ENCODE assay signal across 8 cellular contexts in genomic region chr5:82356808-82357671, GRCh38.
DNase-seq lines count a peak whose midpoint lies in the region; ATAC-seq, FAIRE-seq and TF ChIP-seq lines count a peak whose summit lies in the region.

No MANE protein-coding gene starts in this region.

- no peaks in the 10 kb centered on the region for H3K36me3 ChIP-seq in heart left ventricle

- intact Hi-C loops in heart left ventricle (cut with DNase I): loop anchor here in 9 of 10 donors (5.0 to 10.0 kb wide), 8 partner anchors 48 to 1118 kb away; partner anchors contain the start of genes VCAN (in 5 of the 9), TMEM167A (in 1 of the 9) and XRCC4 (in 1 of the 9)

- H3K27ac ChIP-seq in heart left ventricle: peak overlapping the region; percentile 46 to 84 (median 70)

- no peak for TF ChIP-seq CTCF in heart left ventricle (IDR thresholded peaks at IDR 0.05)

- no peaks in the 10 kb centered on the region for H3K9me3 ChIP-seq in heart left ventricle

- H3K4me3 ChIP-seq in heart left ventricle: peak overlapping the region in 1 of 12 donors; percentile 17

- H3K27me3 ChIP-seq in heart left ventricle: no peaks in the 10 kb centered on the region

- TF ChIP-seq POLR2A in H54 (IDR thresholded peaks at IDR 0.05; ENCODE audit: low read depth, low read length) (no peak), heart left ventricle (IDR thresholded peaks at IDR 0.05) (no peak)

- FAIRE-seq in H54 (lab: Jason Lieb, UNC): peak; percentile 94

- H3K4me1 ChIP-seq in heart left ventricle: peaks cover 0 to 38% (median 26%) of the 10 kb centered on the region in 12 donors

- 14 to 29% (median 17%) methylated on average over 14 of the region's 14 CpGs for WGBS in heart left ventricle, 4 donors

- peak; percentile 86 for DNase-seq in AG20443 (ENCODE audit: low spot score)
- DNase-seq in H54 (ENCODE audit: insufficient read length, low spot score): peak; percentile 79
- DNase-seq in RKO (ENCODE audit: low spot score): peak; percentile 15
- DNase-seq in activated effector memory CD4-positive, alpha-beta T cell treated with Interleukin-2 at 50 U/mL for 16 hours: peak; percentile 67
- peak; percentile 77 to 93 (median 84) for DNase-seq in heart left ventricle
- peak; percentile 27 to 60 for DNase-seq in stimulated activated CD4-positive, alpha-beta T cell treated with anti-CD3 and anti-CD28 coated beads, Interleukin-1b, Interleukin-23, amount 100 ng/mL, for 4 hours (ENCODE audit: low read depth in 2 of 2)
- no peak for DNase-seq in DMS 273 (lab: John Stamatoyannopoulos, UW; ENCODE audit: unreplicated experiment)
- DNase-seq in NCI-H2171 (lab: John Stamatoyannopoulos, UW): no peak

- peak; percentile 91 to 97 (median 94) for ATAC-seq in heart left ventricle

Comparison
In these comparisons a context has a peak if more than half of its experiments do, and no peak if none do; other contexts are left out.
1. DNase-seq: peak in AG20443 (single experiment), H54 (single experiment), RKO (single experiment), activated effector memory CD4-positive, alpha-beta T cell treated with Interleukin-2 at 50 U/mL for 16 hours (single experiment), heart left ventricle (5 of 5) and stimulated activated CD4-positive, alpha-beta T cell treated with anti-CD3 and anti-CD28 coated beads, Interleukin-1b, Interleukin-23, amount 100 ng/mL, for 4 hours (2 of 2); none in DMS 273 (single experiment) and NCI-H2171 (single experiment).